1 cellular context compared by ENCODE assay signal in the genomic region with DNA sequence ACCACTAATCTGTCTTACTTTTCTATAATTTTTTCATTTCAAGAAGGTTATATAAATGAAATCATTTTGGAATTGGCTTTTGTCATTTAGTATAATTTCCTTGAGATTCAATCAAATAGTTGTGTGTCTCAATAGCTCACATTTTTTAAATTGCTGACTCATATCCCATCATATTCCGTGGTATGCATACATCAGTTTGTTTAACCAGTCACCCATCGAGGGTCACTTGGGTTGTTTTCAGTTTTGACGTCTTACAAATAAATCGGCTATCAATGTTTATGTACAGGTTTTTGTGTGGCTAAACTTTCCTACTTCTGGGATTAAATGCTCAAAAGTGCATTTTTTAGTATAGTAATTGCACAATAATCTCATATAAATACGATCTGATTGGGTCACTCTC.
TF ChIP-seq lines count a peak whose summit lies in the region.

No MANE protein-coding gene starts in this region.

TF ChIP-seq in A549, 52 proteins besides CTCF, POLR2A, EP300 and RAD21 (continued from another document):
- no peak for TF ChIP-seq PBX3 (IDR thresholded peaks at IDR 0.05)
